13 cellular contexts compared by ENCODE assay signal in genomic region chr15:92937880-92938279, GRCh38. TPM values are rescaled to one million over a fixed set of nuclear protein-coding genes. Genes with fewer than 3 reads are reported as not detected.
DNase-seq lines count a peak whose midpoint lies in the region; ATAC-seq and TF ChIP-seq lines count a peak whose summit lies in the region.
"Had no signal": no experiment of that assay in that cellular context is flagged by ENCODE, and none has a peak within 500 bp of the region (broad histone marks: within the 10 kb centered on the region; RNA-seq: fewer than 3 reads in every experiment).

No MANE protein-coding gene starts in this region.

- no peak overlapping the region for H4K91ac ChIP-seq in IMR-90 (ENCODE audit: insufficient read depth, low read depth, low read length)

- TF ChIP-seq POLR2A in IMR-90 (IDR thresholded peaks at IDR 0.05; ENCODE audit: low read depth, low read length): no peak

- no peak overlapping the region for H2BK20ac ChIP-seq in IMR-90 (ENCODE audit: low read depth, low read length)

- no peaks in the 10 kb centered on the region for H3K27me3 ChIP-seq in A673 (replicated peaks; ENCODE audit: insufficient read depth, low read depth, low read length, poor library complexity)
- H3K27me3 ChIP-seq in IMR-90 (ENCODE audit: control insufficient read depth, insufficient read depth, low read length): no peaks in the 10 kb centered on the region

- peaks cover 44 to 57% of the 10 kb centered on the region in 2 experiments for H3K79me1 ChIP-seq in IMR-90 (ENCODE audit: low read depth in 1 of 2, low read length in 2 of 2)

- H2AK9ac ChIP-seq in IMR-90 (replicated peaks; ENCODE audit: low read depth, low read length, poor library complexity): no peak overlapping the region

- H3K9me3 ChIP-seq in A673 (ENCODE audit: low read depth, low read length, poor library complexity, severe bottlenecking): no peaks in the 10 kb centered on the region
- no peaks in the 10 kb centered on the region for H3K9me3 ChIP-seq in IMR-90 (ENCODE audit: control insufficient read depth, insufficient read depth, low read length)

- H3K4me1 Mint-ChIP-seq in central memory CD8-positive, alpha-beta T cell: peaks cover 47% of the 10 kb centered on the region
- H3K4me1 Mint-ChIP-seq in natural killer cell treated with Interleukin-12 subunit alpha and Interleukin-12 subunit beta and Interleukin-15 and Interleukin-18, amount 100 ng/mL, for 72 hours (ENCODE audit: low read depth in 2 of 2): peaks cover 31 to 49% of the 10 kb centered on the region in 2 donors

- CTCF ChIA-PET in A673 (lab: Charles Lee) (no interaction called here), IMR-90 (lab: Yijun Ruan, JAX) (interaction anchor here (0.6 to 1.2 kb wide), 2 partner anchors 9 to 31 kb away, joined by 3 read pairs; no protein-coding TSS in a partner anchor)

- H3K36me3 Mint-ChIP-seq in central memory CD8-positive, alpha-beta T cell (ENCODE audit: insufficient read depth): peaks cover 89% of the 10 kb centered on the region
- peaks cover 51% of the 10 kb centered on the region for H3K36me3 Mint-ChIP-seq in natural killer cell treated with Interleukin-12 subunit alpha and Interleukin-12 subunit beta and Interleukin-15 and Interleukin-18, amount 100 ng/mL, for 72 hours

- H3K23ac ChIP-seq in IMR-90 (ENCODE audit: low read depth, low read length): no peak overlapping the region

- POLR2A ChIA-PET in A673 (lab: Charles Lee; ENCODE audit: low non-redundant PET): no interaction called here
- POLR2A ChIA-PET in IMR-90 (lab: Charles Lee; ENCODE audit: unreplicated experiment): no interaction called here

- in situ Hi-C loops in IMR-90 (cut with MboI; ENCODE audit: low sequenced_read_pairs): no loop called here

- H3K4me2 ChIP-seq in IMR-90 (ENCODE audit: low read depth, low read length): no peak overlapping the region

- no peak overlapping the region for H3K18ac ChIP-seq in IMR-90 (ENCODE audit: low read depth, low read length)

- no peak overlapping the region for H4K5ac ChIP-seq in IMR-90 (ENCODE audit: low read depth, low read length)

- H3K4me3 ChIP-seq in A673 (ENCODE audit: low read depth, low read length, poor library complexity, severe bottlenecking): no peak overlapping the region
- H3K4me3 ChIP-seq in IMR-90 (ENCODE audit: insufficient read depth, low read depth, low read length): no peak overlapping the region

- TF ChIP-seq RAD21 in IMR-90 (IDR thresholded peaks at IDR 0.05; ENCODE audit: low read length): no peak

- no peak overlapping the region for H2AK5ac ChIP-seq in IMR-90 (ENCODE audit: low read depth, low read length)

- no TSS peak for BruUV-seq in A673 (replicated peaks; lab: Mats Ljungman, UMichigan)
- BruUV-seq in IMR-90 (replicated peaks; lab: Mats Ljungman, UMichigan): no TSS peak

- H3K9me1 ChIP-seq in IMR-90 (ENCODE audit: insufficient read depth, low read length): peaks cover 2% of the 10 kb centered on the region

- H3K9me3 Mint-ChIP-seq in central memory CD8-positive, alpha-beta T cell: no peaks in the 10 kb centered on the region
- no peaks in the 10 kb centered on the region for H3K9me3 Mint-ChIP-seq in natural killer cell treated with Interleukin-12 subunit alpha and Interleukin-12 subunit beta and Interleukin-15 and Interleukin-18, amount 100 ng/mL, for 72 hours

- TF ChIP-seq CTCF in A673 (conservative IDR thresholded peaks at IDR 0.05; ENCODE audit: low read depth, low read length) (no peak), IMR-90 (conservative IDR thresholded peaks at IDR 0.05; ENCODE audit: low read depth, low read length) (no peak)

- H3K4me3 Mint-ChIP-seq in central memory CD8-positive, alpha-beta T cell: no peak overlapping the region
- H3K4me3 Mint-ChIP-seq in natural killer cell treated with Interleukin-12 subunit alpha and Interleukin-12 subunit beta and Interleukin-15 and Interleukin-18, amount 100 ng/mL, for 72 hours: no peak overlapping the region

- H3K56ac ChIP-seq in IMR-90 (ENCODE audit: extremely low read depth, insufficient read depth, low read length): no peak overlapping the region

- dilution Hi-C loops in IMR-90 (cut with HindIII; ENCODE audit: low sequenced_read_pairs, unreplicated experiment): loop anchor here (25.0 kb wide), 1 partner anchor 126 kb away; no protein-coding TSS in a partner anchor

- no peak overlapping the region for H2BK15ac ChIP-seq in IMR-90 (ENCODE audit: low read depth, low read length)

- no peak overlapping the region for H3K9ac ChIP-seq in IMR-90 (ENCODE audit: low read depth, low read length)

- H2BK5ac ChIP-seq in IMR-90 (ENCODE audit: low read depth, low read length, poor library complexity, severe bottlenecking): peak overlapping the region; percentile 31

- no peaks in the 10 kb centered on the region for H3K27me3 Mint-ChIP-seq in central memory CD8-positive, alpha-beta T cell
- H3K27me3 Mint-ChIP-seq in natural killer cell treated with Interleukin-12 subunit alpha and Interleukin-12 subunit beta and Interleukin-15 and Interleukin-18, amount 100 ng/mL, for 72 hours: no peaks in the 10 kb centered on the region

- H3K36me3 ChIP-seq in A673 (ENCODE audit: insufficient read depth, low read length, poor library complexity, severe bottlenecking) (peaks cover 94% of the 10 kb centered on the region), IMR-90 (ENCODE audit: control insufficient read depth, insufficient read depth, low read length) (peaks cover 63% of the 10 kb centered on the region)

- no peak overlapping the region for H2BK120ac ChIP-seq in IMR-90 (ENCODE audit: low read depth, low read length)

- DNase-seq in A673 (ENCODE audit: low spot score) (no peak), IMR-90 (no peak), kidney glomerular epithelial cell (lab: John Stamatoyannopoulos, UW) (no peak)
- no peak for DNase-seq in central memory CD8-positive, alpha-beta T cell (ENCODE audit: low spot score in 2 of 2)
- no peak for DNase-seq in natural killer cell treated with Interleukin-12 subunit alpha and Interleukin-12 subunit beta and Interleukin-15 and Interleukin-18, amount 100 ng/mL, for 72 hours (ENCODE audit: low spot score)
- no peak for DNase-seq in stimulated activated naive CD4-positive, alpha-beta T cell (lab: John Stamatoyannopoulos, UW)
- no peak for DNase-seq in activated CD4-positive, CD25-positive, alpha-beta regulatory T cell treated with anti-CD3 and anti-CD28 coated beads, Interleukin-2, amount 50 U/mL, for 72 hours
- DNase-seq: activated CD4-positive, alpha-beta T cell treated with anti-CD3 and anti-CD28 coated beads for 4 hours; NCI-H1092; NCI-H2171; substantia nigra; T-helper 2 cell had no signal

- no peak overlapping the region for H2AFZ ChIP-seq in IMR-90 (replicated peaks; ENCODE audit: low read length, poor library complexity)

- intact Hi-C loops in A673 (cut with micrococcal nuclease; ENCODE audit: unreplicated experiment): no loop called here
- intact Hi-C loops in IMR-90 (cut with micrococcal nuclease): no loop called here

- peak overlapping the region; percentile 78 for H3K27ac Mint-ChIP-seq in central memory CD8-positive, alpha-beta T cell (ENCODE audit: low read depth)
- peak overlapping the region; percentile 8 to 85 for H3K27ac Mint-ChIP-seq in natural killer cell treated with Interleukin-12 subunit alpha and Interleukin-12 subunit beta and Interleukin-15 and Interleukin-18, amount 100 ng/mL, for 72 hours

- no peak overlapping the region for H3K14ac ChIP-seq in IMR-90 (replicated peaks; ENCODE audit: low read depth, low read length)

- H3K4ac ChIP-seq in IMR-90 (ENCODE audit: low read depth, low read length): no peak overlapping the region

- H3K4me1 ChIP-seq in A673 (ENCODE audit: insufficient read depth, low read length, poor library complexity, severe bottlenecking) (peaks cover 3% of the 10 kb centered on the region), IMR-90 (ENCODE audit: control insufficient read depth, insufficient read depth, low read length) (no peaks in the 10 kb centered on the region; the same call in 1 of the 2 replicates)

- H3K27ac ChIP-seq in A673 (ENCODE audit: low read depth, low read length, poor library complexity, severe bottlenecking) (peak overlapping the region; percentile 8), IMR-90 (ENCODE audit: insufficient read depth, low read length) (no peak overlapping the region)
- H3K27ac ChIP-seq: RWPE1 had no signal

- H4K20me1 ChIP-seq in IMR-90 (ENCODE audit: insufficient read depth, low read length): peaks cover 4% of the 10 kb centered on the region; the same call in 1 of the 2 replicates

- H4K8ac ChIP-seq in IMR-90 (ENCODE audit: low read depth in 2 of 2, low read length in 2 of 2): 0 out of 4 replicates have a peak overlapping the region, but pooled peaks of 1 of the 2 experiments have one; percentile 6

- ATAC-seq in IMR-90 (ENCODE audit: low read depth): no peak
- ATAC-seq in central memory CD8-positive, alpha-beta T cell (replicated peaks; ENCODE audit: extremely low read depth, poor library complexity, severe bottlenecking): no peak
- no peak for ATAC-seq in natural killer cell treated with Interleukin-12 subunit alpha and Interleukin-12 subunit beta and Interleukin-15 and Interleukin-18, amount 100 ng/mL, for 72 hours

TF ChIP-seq in IMR-90, 13 proteins besides CTCF, POLR2A, EP300 and RAD21 (continues in another document):
- no peak for TF ChIP-seq SMC3 (IDR thresholded peaks at IDR 0.05; ENCODE audit: low read depth, low read length)
- no peak for TF ChIP-seq CEBPB (IDR thresholded peaks at IDR 0.05; ENCODE audit: low read depth, low read length)
- TF ChIP-seq NFE2L2 (IDR thresholded peaks at IDR 0.05; ENCODE audit: low read depth, low read length): no peak
- TF ChIP-seq RCOR1 (IDR thresholded peaks at IDR 0.05; ENCODE audit: insufficient replicate concordance, low read length): no peak
- no peak for TF ChIP-seq RFX5 (IDR thresholded peaks at IDR 0.05; ENCODE audit: low read depth, low read length)
- no peak for TF ChIP-seq CHD1 (IDR thresholded peaks at IDR 0.05; ENCODE audit: low read depth, low read length)
- no peak for TF ChIP-seq FOS (IDR thresholded peaks at IDR 0.05; ENCODE audit: low read depth, low read length)
- TF ChIP-seq ELK1 (IDR thresholded peaks at IDR 0.05; ENCODE audit: borderline replicate concordance, low read depth, low read length): no peak

RNA-seq across cellular contexts. Expression of gene CHD2, which starts 37.8 kb away (rescaled TPM):
- total RNA-seq in A673 (2021) (75.7 and 78.0 TPM in 2 replicates), IMR-90 (2012; rRNA removed) (64.7 and 71.4 TPM in 2 replicates)
- 37.8 and 44.9 TPM in 2 replicates for polyA plus RNA-seq in IMR-90 (2012; rRNA removed)
- 9.0 and 12.0 TPM in 2 replicates for polyA plus RNA-seq in IMR-90 (2012; cell fraction: cytosol; rRNA removed)
- polyA plus RNA-seq in IMR-90 (2012; cell fraction: nucleus; rRNA removed; ENCODE audit: low replicate concordance): 54.1 and 206 TPM in 2 replicates
- total RNA-seq in natural killer cell treated with Interleukin-12 subunit alpha and Interleukin-12 subunit beta and Interleukin-15 and Interleukin-18, amount 100 ng/mL, for 72 hours: 100 to 1,000 TPM; 177 to 180 TPM
